23 cellular contexts compared by ENCODE assay signal in genomic region chr1:198846506-198847010, GRCh38.
"Had no signal": no experiment of that assay in that cellular context is flagged by ENCODE, and none has a peak within 500 bp of the region (broad histone marks: within the 10 kb centered on the region; RNA-seq: fewer than 3 reads in every experiment).

No MANE protein-coding gene starts in this region.

- H3K4me3 ChIP-seq: gastroesophageal sphincter, heart left ventricle, lower lobe of right lung, stomach, suprapubic skin, tibial nerve had no signal

- H3K4me3 Mint-ChIP-seq: activated CD4-positive, alpha-beta T cell treated with anti-CD3 and anti-CD28 coated beads, Interleukin-2, amount 10 ng/mL, durations not matched to agents 7 days and 5 days; activated naive CD4-positive, alpha-beta T cell treated with anti-CD3 and anti-CD28 coated beads, Interleukin-2, amount 50 U/mL, for 24 hours; central memory CD8-positive, alpha-beta T cell; naive thymus-derived CD4-positive, alpha-beta T cell; neural crest cell; stimulated activated memory B cell treated with anti-CD40 and anti-IgM and Interleukin-4, amounts not matched to agents 10 μg/mL and 1 μg/mL and 100 μg/mL, for 72 hours; T-helper 17 cell had no signal

- H3K27me3 ChIP-seq: gastroesophageal sphincter, heart left ventricle, stomach, suprapubic skin, tibial nerve had no signal

- H3K27ac Mint-ChIP-seq: activated CD4-positive, alpha-beta T cell treated with anti-CD3 and anti-CD28 coated beads, Interleukin-2, amount 10 ng/mL, durations not matched to agents 7 days and 5 days; activated naive CD4-positive, alpha-beta T cell treated with anti-CD3 and anti-CD28 coated beads, Interleukin-2, amount 50 U/mL, for 24 hours; stimulated activated memory B cell treated with anti-CD40 and anti-IgM and Interleukin-4, amounts not matched to agents 10 μg/mL and 1 μg/mL and 100 μg/mL, for 72 hours; T-helper 17 cell had no signal

- ATAC-seq: gastroesophageal sphincter; heart left ventricle; lower lobe of right lung; naive thymus-derived CD4-positive, alpha-beta T cell; sciatic nerve; stimulated activated memory B cell treated with anti-CD40 and anti-IgM and Interleukin-4, amounts not matched to agents 10 μg/mL and 1 μg/mL and 100 μg/mL, for 72 hours; T-helper 17 cell had no signal

- H3K4me1 Mint-ChIP-seq: activated naive CD4-positive, alpha-beta T cell treated with anti-CD3 and anti-CD28 coated beads, Interleukin-2, amount 50 U/mL, for 24 hours; central memory CD8-positive, alpha-beta T cell; stimulated activated memory B cell treated with anti-CD40 and anti-IgM and Interleukin-4, amounts not matched to agents 10 μg/mL and 1 μg/mL and 100 μg/mL, for 72 hours; T-helper 17 cell had no signal

- H3K27ac ChIP-seq: gastroesophageal sphincter, heart left ventricle, lower lobe of right lung, stomach, suprapubic skin, tibial nerve had no signal

- H3K4me1 ChIP-seq: gastroesophageal sphincter, heart left ventricle, lower lobe of right lung, stomach, suprapubic skin, tibial nerve had no signal

- H3K36me3 ChIP-seq: gastroesophageal sphincter, stomach, suprapubic skin had no signal

- H3K9me3 Mint-ChIP-seq: activated CD4-positive, alpha-beta T cell treated with anti-CD3 and anti-CD28 coated beads, Interleukin-2, amount 10 ng/mL, durations not matched to agents 7 days and 5 days; central memory CD8-positive, alpha-beta T cell; stimulated activated memory B cell treated with anti-CD40 and anti-IgM and Interleukin-4, amounts not matched to agents 10 μg/mL and 1 μg/mL and 100 μg/mL, for 72 hours had no signal

- DNase-seq: activated CD4-positive, alpha-beta T cell treated with anti-CD3 and anti-CD28 coated beads, Interleukin-2, amount 10 ng/mL, durations not matched to agents 7 days and 5 days; activated CD4-positive, CD25-positive, alpha-beta regulatory T cell treated with anti-CD3 and anti-CD28 coated beads, Interleukin-2, amount 50 U/mL, for 72 hours; activated gamma-delta T cell treated with Interleukin-2 at 50 U/mL for 16 hours; activated T-cell treated with anti-CD3 and anti-CD28 coated beads, Interleukin-2, amount 50 U/mL, for 1 hour; erythroblast; heart left ventricle; kidney; lower lobe of right lung; naive thymus-derived CD4-positive, alpha-beta T cell; occipital lobe; small intestine; stimulated activated CD4-positive, alpha-beta T cell treated with anti-CD3 and anti-CD28 coated beads, Interleukin-15, amount 100 ng/mL, for 24 hours; stomach; SW 1271; T-helper 17 cell had no signal

- H3K27me3 Mint-ChIP-seq: activated CD4-positive, alpha-beta T cell treated with anti-CD3 and anti-CD28 coated beads, Interleukin-2, amount 10 ng/mL, durations not matched to agents 7 days and 5 days; activated naive CD4-positive, alpha-beta T cell treated with anti-CD3 and anti-CD28 coated beads, Interleukin-2, amount 50 U/mL, for 24 hours; central memory CD8-positive, alpha-beta T cell; naive thymus-derived CD4-positive, alpha-beta T cell; stimulated activated memory B cell treated with anti-CD40 and anti-IgM and Interleukin-4, amounts not matched to agents 10 μg/mL and 1 μg/mL and 100 μg/mL, for 72 hours; T-helper 17 cell had no signal

- H3K36me3 Mint-ChIP-seq: stimulated activated memory B cell treated with anti-CD40 and anti-IgM and Interleukin-4, amounts not matched to agents 10 μg/mL and 1 μg/mL and 100 μg/mL, for 72 hours had no signal

- H3K9me3 ChIP-seq: gastroesophageal sphincter, lower lobe of right lung, stomach, suprapubic skin, tibial nerve had no signal
